8 cellular contexts compared by ENCODE assay signal in the genomic region with DNA sequence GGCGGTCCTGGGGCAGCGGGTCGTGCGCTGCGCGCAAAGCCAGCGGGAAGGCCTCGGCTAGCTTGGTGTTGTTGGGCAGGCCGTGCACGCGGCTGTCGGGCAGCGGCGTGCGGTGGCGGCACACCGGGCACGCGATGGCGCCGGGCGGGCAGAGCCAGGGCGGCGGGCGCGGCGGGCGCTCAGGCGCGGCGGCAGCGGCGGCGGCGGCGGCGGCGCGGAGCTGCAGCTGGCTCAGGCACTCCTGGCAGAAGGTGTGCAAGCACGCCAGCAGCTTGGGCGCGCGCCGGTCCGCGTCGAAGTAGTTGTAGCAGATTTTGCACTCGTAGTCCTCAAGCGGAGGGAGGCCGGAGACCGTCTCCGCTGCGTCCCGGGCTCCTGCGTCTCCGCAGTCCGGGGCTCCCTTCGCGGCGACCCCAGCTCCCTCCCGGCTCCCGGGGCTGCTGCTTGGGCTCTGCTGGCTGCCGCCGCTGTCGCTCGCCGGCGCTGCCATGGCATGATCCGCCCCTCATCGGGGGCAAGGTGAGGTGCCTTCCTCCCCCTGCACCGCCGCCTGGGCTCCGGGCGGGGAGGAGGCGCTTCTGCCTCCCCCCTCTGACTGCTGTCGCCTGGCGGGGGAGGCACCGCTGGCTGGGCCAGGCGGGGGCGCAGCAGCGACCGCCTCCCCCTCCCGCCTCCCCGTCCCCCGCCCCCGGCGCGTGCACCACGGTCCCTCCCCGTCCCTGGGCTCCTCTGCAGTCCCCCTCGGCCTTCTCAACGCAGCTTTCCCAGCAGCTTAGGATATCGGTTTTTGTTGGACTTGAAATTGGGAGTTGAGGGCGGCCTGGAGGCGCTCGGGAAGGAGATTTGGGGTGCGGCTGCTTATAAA. TPM values are rescaled to one million over a fixed set of nuclear protein-coding genes. Genes with fewer than 3 reads are reported as not detected.
A peak's percentile ranks its signal among the peaks of the same experiment; 100 is the strongest.
DNase-seq lines count a peak whose midpoint lies in the region; ATAC-seq and TF ChIP-seq lines count a peak whose summit lies in the region.

No MANE protein-coding gene starts in this region.

- in situ Hi-C loops in brain microvascular endothelial cell (cut with HindIII; ENCODE audit: low pct_ligation_motif_present, low sequenced_read_pairs): no loop called here

- intact Hi-C loops in testis (cut with DNase I; ENCODE audit: low total_unique reads): loop anchor here (5.0 kb wide), 2 partner anchors 247 to 292 kb away; no protein-coding TSS in a partner anchor

- H3K27me3 ChIP-seq in brain microvascular endothelial cell (replicated peaks) (peaks cover 48% of the 10 kb centered on the region), testis (no peaks in the 10 kb centered on the region)

- H3K36me3 ChIP-seq in brain microvascular endothelial cell (replicated peaks): no peaks in the 10 kb centered on the region
- no peaks in the 10 kb centered on the region for H3K36me3 ChIP-seq in testis (ENCODE audit: low read depth, missing control alignments)

- H3K4me3 ChIP-seq in brain microvascular endothelial cell (ENCODE audit: low read depth, low read length): peak overlapping the region; percentile 49
- H3K4me3 ChIP-seq in testis: peak overlapping the region; percentile 51 to 63

- H3K9me3 ChIP-seq in testis: no peaks in the 10 kb centered on the region

- no peaks in the 10 kb centered on the region for H3K4me1 ChIP-seq in testis

- H3K27ac ChIP-seq in C4-2B (no peak overlapping the region), brain microvascular endothelial cell (no peak overlapping the region), testis (peak overlapping the region; percentile 25 to 64)

- DNase-seq in NCI-H2171 (lab: John Stamatoyannopoulos, UW) (peak; percentile 68), brain microvascular endothelial cell (no peak), left kidney (ENCODE audit: low read depth, low spot score) (peak; percentile 85), testis (peak; percentile 58), hepatic stellate cell (ENCODE audit: low spot score) (no peak)

- 0 to 1% methylated on average over 9 to 64 of the region's 97 CpGs for WGBS in testis, 2 donors

- peak; percentile 38 for ATAC-seq in GM18517 (IDR thresholded peaks at IDR 0.05; ENCODE audit: unreplicated experiment)
- peak; percentile 32 for ATAC-seq in HG02884 (IDR thresholded peaks at IDR 0.05; ENCODE audit: unreplicated experiment)

- TF ChIP-seq POLR2A in testis (IDR thresholded peaks at IDR 0.05): no peak

- TF ChIP-seq CTCF in C4-2B (conservative IDR thresholded peaks at IDR 0.05) (0 out of 2 replicates have a peak, but pooled peaks have one; percentile 1), brain microvascular endothelial cell (IDR thresholded peaks at IDR 0.05; ENCODE audit: low read depth, low read length, missing control alignments) (no peak), testis (IDR thresholded peaks at IDR 0.05) (no peak)

RNA-seq across cellular contexts. Expression of gene PAX3, which starts 21.0 kb away (rescaled TPM):
- total RNA-seq in testis: 1 to 10 TPM; 4.8 to 4.9 TPM
- 6.0 TPM for polyA plus RNA-seq in testis (ENCODE audit: insufficient read depth, low read depth, low replicate concordance)

Comparison
In these comparisons a context has a peak if more than half of its experiments do, and no peak if none do; other contexts are left out.
1. H3K27ac ChIP-seq: peak in testis (2 of 2); none in C4-2B (single experiment) and brain microvascular endothelial cell (single experiment).
2. DNase-seq: peak in NCI-H2171 (single experiment), left kidney (single experiment) and testis (single experiment); none in brain microvascular endothelial cell (single experiment) and hepatic stellate cell (single experiment).